In the genomic region with DNA sequence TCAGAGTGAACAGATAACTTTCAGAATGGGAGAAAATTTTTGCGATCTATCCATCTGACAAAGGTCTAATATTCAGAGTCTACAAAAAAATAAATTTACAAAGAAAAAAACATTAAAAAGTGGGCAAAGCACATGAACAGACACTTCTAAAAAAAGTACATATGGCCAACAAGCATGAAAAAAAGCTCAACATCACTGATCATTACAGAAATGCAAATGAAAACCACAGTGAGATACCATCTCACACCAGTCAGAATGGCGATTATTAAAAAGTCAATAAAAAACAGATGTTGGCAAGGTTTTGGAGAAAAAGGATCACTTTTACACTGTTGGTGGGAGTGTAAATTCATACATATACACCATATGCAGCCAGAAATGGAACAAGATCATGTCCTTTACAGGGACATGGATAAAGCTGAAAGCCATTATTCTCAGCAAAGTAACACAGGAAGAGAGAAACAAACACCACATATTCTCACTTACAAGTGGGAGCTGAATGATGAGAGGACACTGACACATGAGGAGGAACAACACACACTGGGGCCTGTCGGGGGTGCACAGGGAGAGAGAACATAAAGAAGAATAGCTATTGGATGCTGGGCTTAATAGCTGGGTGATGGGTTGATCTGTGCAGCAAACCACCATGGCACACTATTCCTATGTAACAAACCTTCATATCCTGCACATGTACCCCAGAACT, we compare ENCODE assay signal across 21 cellular contexts. TPM values are rescaled to one million over a fixed set of nuclear protein-coding genes. Genes with fewer than 3 reads are reported as not detected.
DNase-seq lines count a peak whose midpoint lies in the region; ATAC-seq and TF ChIP-seq lines count a peak whose summit lies in the region.
"Had no signal": no experiment of that assay in that cellular context is flagged by ENCODE, and none has a peak within 500 bp of the region (broad histone marks: within the 10 kb centered on the region; RNA-seq: fewer than 3 reads in every experiment).

No MANE protein-coding gene starts in this region.

- WGBS in lower leg skin, 2 donors, result 61 to 80% methylated on average over 3 of the region's 3 CpGs

- ATAC-seq in activated CD8-positive, alpha-beta T cell treated with anti-CD3 and anti-CD28 coated beads for 36 hours, result no peak
- no peak for ATAC-seq in activated CD8-positive, alpha-beta T cell treated with anti-CD3 and anti-CD28 coated beads, Interleukin-2, amount 10 ng/mL, durations not matched to agents 7 days and 5 days
- peak; percentile 71 for ATAC-seq in central memory CD8-positive, alpha-beta T cell (replicated peaks; ENCODE audit: extremely low read depth, poor library complexity, severe bottlenecking)
- peak; percentile 37 for ATAC-seq in stimulated activated effector memory CD8-positive, alpha-beta T cell treated with anti-CD3 and anti-CD28 coated beads, Interleukin-12 subunit alpha, Interleukin-12 subunit beta, amount 100 ng/mL, for 72 hours
- ATAC-seq in HG02840 (IDR thresholded peaks at IDR 0.05; ENCODE audit: low FRiP score, unreplicated experiment), result no peak
- ATAC-seq: HepG2 had no signal

- no peak overlapping the region for H3K4me3 Mint-ChIP-seq in activated CD8-positive, alpha-beta T cell treated with anti-CD3 and anti-CD28 coated beads for 36 hours
- no peak overlapping the region for H3K4me3 Mint-ChIP-seq in activated CD8-positive, alpha-beta T cell treated with anti-CD3 and anti-CD28 coated beads, Interleukin-2, amount 10 ng/mL, durations not matched to agents 7 days and 5 days
- H3K4me3 Mint-ChIP-seq in central memory CD8-positive, alpha-beta T cell, result peak overlapping the region; percentile 44
- no peak overlapping the region for H3K4me3 Mint-ChIP-seq in stimulated activated effector memory CD8-positive, alpha-beta T cell treated with anti-CD3 and anti-CD28 coated beads, Interleukin-12 subunit alpha, Interleukin-12 subunit beta, amount 100 ng/mL, for 72 hours
- H3K4me3 Mint-ChIP-seq: HFFc6 had no signal

- H3K4me3 ChIP-seq in lower leg skin (ENCODE audit: low read depth, poor library complexity, severe bottlenecking), result no peak overlapping the region

- no peak for DNase-seq in activated CD8-positive, alpha-beta T cell treated with anti-CD3 and anti-CD28 coated beads for 36 hours
- no peak for DNase-seq in activated CD8-positive, alpha-beta T cell treated with anti-CD3 and anti-CD28 coated beads, Interleukin-2, amount 10 ng/mL, durations not matched to agents 7 days and 5 days
- DNase-seq in KBM-7, result peak; percentile 23
- no peak for DNase-seq in central memory CD8-positive, alpha-beta T cell (ENCODE audit: low spot score in 2 of 2)
- DNase-seq in stimulated activated effector memory CD8-positive, alpha-beta T cell treated with anti-CD3 and anti-CD28 coated beads, Interleukin-12 subunit alpha, Interleukin-12 subunit beta, amount 100 ng/mL, for 72 hours (ENCODE audit: low spot score in 2 of 2), result no peak
- DNase-seq in stimulated activated naive CD4-positive, alpha-beta T cell treated with Interleukin-2 at 50 U/mL for 16 hours (lab: John Stamatoyannopoulos, UW), result no peak
- no peak for DNase-seq in lower leg skin (ENCODE audit: low spot score in 2 of 2)
- DNase-seq: 8988T; C1 segment of cervical spinal cord; Caco-2; HFFc6; NCI-H1048; NCI-H1436 treated with DMSO at 0.1 percent for 48 hours; NCI-H2029 treated with DMSO at 0.1 percent for 48 hours; NCI-H2171 treated with DMSO at 0.1 percent for 48 hours; NCI-H446 treated with DMSO at 0.1 percent for 48 hours; NK-92 treated with Interleukin-12 subunit alpha and Interleukin-12 subunit beta, amount 100 ng/mL, for 24 hours had no signal

- in situ Hi-C loops in KBM-7 (cut with MboI; ENCODE audit: low pct_unique_long_range_greater_than_20kb, low sequenced_read_pairs), result no loop called here

- TF ChIP-seq CTCF in activated CD8-positive, alpha-beta T cell treated with anti-CD3 and anti-CD28 coated beads for 36 hours (IDR thresholded peaks at IDR 0.05), result no peak
- TF ChIP-seq CTCF in lower leg skin (IDR thresholded peaks at IDR 0.05), result no peak

- no peaks in the 10 kb centered on the region for H3K36me3 Mint-ChIP-seq in activated CD8-positive, alpha-beta T cell treated with anti-CD3 and anti-CD28 coated beads for 36 hours (ENCODE audit: low read depth)
- H3K36me3 Mint-ChIP-seq in activated CD8-positive, alpha-beta T cell treated with anti-CD3 and anti-CD28 coated beads, Interleukin-2, amount 10 ng/mL, durations not matched to agents 7 days and 5 days (ENCODE audit: low read depth), result peaks cover 2% of the 10 kb centered on the region
- peaks cover 3% of the 10 kb centered on the region for H3K36me3 Mint-ChIP-seq in central memory CD8-positive, alpha-beta T cell (ENCODE audit: insufficient read depth)
- H3K36me3 Mint-ChIP-seq in stimulated activated effector memory CD8-positive, alpha-beta T cell treated with anti-CD3 and anti-CD28 coated beads, Interleukin-12 subunit alpha, Interleukin-12 subunit beta, amount 100 ng/mL, for 72 hours, result no peaks in the 10 kb centered on the region

- H3K27me3 Mint-ChIP-seq in activated CD8-positive, alpha-beta T cell treated with anti-CD3 and anti-CD28 coated beads for 36 hours, result no peaks in the 10 kb centered on the region
- H3K27me3 Mint-ChIP-seq in activated CD8-positive, alpha-beta T cell treated with anti-CD3 and anti-CD28 coated beads, Interleukin-2, amount 10 ng/mL, durations not matched to agents 7 days and 5 days (ENCODE audit: low read depth), result no peaks in the 10 kb centered on the region
- H3K27me3 Mint-ChIP-seq in central memory CD8-positive, alpha-beta T cell, result no peaks in the 10 kb centered on the region

- POLR2A ChIA-PET in activated CD8-positive, alpha-beta T cell treated with anti-CD3 and anti-CD28 coated beads for 36 hours (lab: Charles Lee), result no interaction called here
- POLR2A ChIA-PET in activated CD8-positive, alpha-beta T cell treated with anti-CD3 and anti-CD28 coated beads, Interleukin-2, amount 10 ng/mL, durations not matched to agents 7 days and 5 days (lab: Charles Lee), result no interaction called here

- TF ChIP-seq POLR2A in lower leg skin (IDR thresholded peaks at IDR 0.05), result no peak

- intact Hi-C loops in activated CD8-positive, alpha-beta T cell treated with anti-CD3 and anti-CD28 coated beads for 36 hours (cut with micrococcal nuclease), result no loop called here
- intact Hi-C loops in lower leg skin (cut with DNase I; ENCODE audit: low total_unique reads), result no loop called here

- H3K4me1 Mint-ChIP-seq in activated CD8-positive, alpha-beta T cell treated with anti-CD3 and anti-CD28 coated beads for 36 hours (ENCODE audit: low read depth), result peaks cover 13% of the 10 kb centered on the region
- peaks cover 12% of the 10 kb centered on the region for H3K4me1 Mint-ChIP-seq in activated CD8-positive, alpha-beta T cell treated with anti-CD3 and anti-CD28 coated beads, Interleukin-2, amount 10 ng/mL, durations not matched to agents 7 days and 5 days (ENCODE audit: low read depth)
- H3K4me1 Mint-ChIP-seq in central memory CD8-positive, alpha-beta T cell, result peaks cover 21% of the 10 kb centered on the region
- peaks cover 16% of the 10 kb centered on the region for H3K4me1 Mint-ChIP-seq in stimulated activated effector memory CD8-positive, alpha-beta T cell treated with anti-CD3 and anti-CD28 coated beads, Interleukin-12 subunit alpha, Interleukin-12 subunit beta, amount 100 ng/mL, for 72 hours

- H3K27ac Mint-ChIP-seq in activated CD8-positive, alpha-beta T cell treated with anti-CD3 and anti-CD28 coated beads for 36 hours, result peak overlapping the region; percentile 42
- H3K27ac Mint-ChIP-seq in activated CD8-positive, alpha-beta T cell treated with anti-CD3 and anti-CD28 coated beads, Interleukin-2, amount 10 ng/mL, durations not matched to agents 7 days and 5 days, result no peak overlapping the region
- peak overlapping the region; percentile 84 for H3K27ac Mint-ChIP-seq in central memory CD8-positive, alpha-beta T cell (ENCODE audit: low read depth)
- H3K27ac Mint-ChIP-seq in stimulated activated effector memory CD8-positive, alpha-beta T cell treated with anti-CD3 and anti-CD28 coated beads, Interleukin-12 subunit alpha, Interleukin-12 subunit beta, amount 100 ng/mL, for 72 hours, result peak overlapping the region; percentile 43
- H3K27ac Mint-ChIP-seq: HFFc6 had no signal

- CTCF ChIA-PET in activated CD8-positive, alpha-beta T cell treated with anti-CD3 and anti-CD28 coated beads for 36 hours (lab: Charles Lee), result no interaction called here
- CTCF ChIA-PET in activated CD8-positive, alpha-beta T cell treated with anti-CD3 and anti-CD28 coated beads, Interleukin-2, amount 10 ng/mL, durations not matched to agents 7 days and 5 days (lab: Charles Lee), result interaction anchor here (0.6 kb wide), 1 partner anchor 327 kb away, joined by 3 read pairs; no protein-coding TSS in a partner anchor

- peaks cover 5% of the 10 kb centered on the region for H3K9me3 Mint-ChIP-seq in activated CD8-positive, alpha-beta T cell treated with anti-CD3 and anti-CD28 coated beads for 36 hours
- H3K9me3 Mint-ChIP-seq in activated CD8-positive, alpha-beta T cell treated with anti-CD3 and anti-CD28 coated beads, Interleukin-2, amount 10 ng/mL, durations not matched to agents 7 days and 5 days (ENCODE audit: insufficient read depth), result no peaks in the 10 kb centered on the region
- peaks cover 6% of the 10 kb centered on the region for H3K9me3 Mint-ChIP-seq in central memory CD8-positive, alpha-beta T cell
- peaks cover 7% of the 10 kb centered on the region for H3K9me3 Mint-ChIP-seq in stimulated activated effector memory CD8-positive, alpha-beta T cell treated with anti-CD3 and anti-CD28 coated beads, Interleukin-12 subunit alpha, Interleukin-12 subunit beta, amount 100 ng/mL, for 72 hours

RNA-seq across cellular contexts. Expression of gene ITM2A, which starts 41.6 kb away (rescaled TPM):
- total RNA-seq in activated CD8-positive, alpha-beta T cell treated with anti-CD3 and anti-CD28 coated beads for 36 hours, result 10 to 100 TPM; 63.1 to 70.5 TPM
- total RNA-seq in activated CD8-positive, alpha-beta T cell treated with anti-CD3 and anti-CD28 coated beads, Interleukin-2, amount 10 ng/mL, durations not matched to agents 7 days and 5 days, result 10 to 100 TPM; 74.3 to 75.9 TPM
- 10 to 100 TPM; 15.8 to 40.0 (median 21.4) TPM for total RNA-seq in lower leg skin
- total RNA-seq: Caco-2, HepG2, HFFc6, MCF 10A, OCI-LY7 had no signal

Comparison
In these comparisons a context has a peak if more than half of its experiments do, and no peak if none do; other contexts are left out.
1. ATAC-seq: peak in central memory CD8-positive, alpha-beta T cell (single experiment) and stimulated activated effector memory CD8-positive, alpha-beta T cell treated with anti-CD3 and anti-CD28 coated beads, Interleukin-12 subunit alpha, Interleukin-12 subunit beta, amount 100 ng/mL, for 72 hours (single experiment); none in activated CD8-positive, alpha-beta T cell treated with anti-CD3 and anti-CD28 coated beads for 36 hours (single experiment), activated CD8-positive, alpha-beta T cell treated with anti-CD3 and anti-CD28 coated beads, Interleukin-2, amount 10 ng/mL, durations not matched to agents 7 days and 5 days (single experiment) and HG02840 (single experiment).